In genomic region chr11:66068154-66068821, GRCh38 we compare ENCODE assay signal across 8 cellular contexts. TPM values are rescaled to one million over a fixed set of nuclear protein-coding genes. Genes with fewer than 3 reads are reported as not detected.
A peak's percentile ranks its signal among the peaks of the same experiment; 100 is the strongest.
DNase-seq lines count a peak whose midpoint lies in the region; ATAC-seq, FAIRE-seq and TF ChIP-seq lines count a peak whose summit lies in the region.

No MANE protein-coding gene starts in this region.

- H3K9me3 Mint-ChIP-seq in activated naive CD4-positive, alpha-beta T cell treated with anti-CD3 and anti-CD28 coated beads, Interleukin-2, amount 10 ng/mL, durations not matched to agents 7 days and 5 days, result no peaks in the 10 kb centered on the region

- H3K27me3 ChIP-seq in pancreas (no peaks in the 10 kb centered on the region), tibial nerve (no peaks in the 10 kb centered on the region)

- H3K36me3 ChIP-seq in pancreas, result peaks cover 4 to 32% (median 27%) of the 10 kb centered on the region in 3 donors
- peaks cover 3 to 58% (median 13%) of the 10 kb centered on the region in 3 donors for H3K36me3 ChIP-seq in tibial nerve

- peaks cover 67% of the 10 kb centered on the region for H3K4me1 Mint-ChIP-seq in activated naive CD4-positive, alpha-beta T cell treated with anti-CD3 and anti-CD28 coated beads, Interleukin-2, amount 10 ng/mL, durations not matched to agents 7 days and 5 days

- TF ChIP-seq POLR2A in tibial nerve (IDR thresholded peaks at IDR 0.05), result no peak

- H3K4me3 Mint-ChIP-seq in activated naive CD4-positive, alpha-beta T cell treated with anti-CD3 and anti-CD28 coated beads, Interleukin-2, amount 10 ng/mL, durations not matched to agents 7 days and 5 days, result no peak overlapping the region

- ATAC-seq in pancreas, result peak; percentile 41 to 69 (median 56)
- ATAC-seq in HG02840 (IDR thresholded peaks at IDR 0.05; ENCODE audit: low FRiP score, unreplicated experiment), result no peak

- CTCF ChIA-PET in activated naive CD4-positive, alpha-beta T cell treated with anti-CD3 and anti-CD28 coated beads, Interleukin-2, amount 10 ng/mL, durations not matched to agents 7 days and 5 days (lab: Charles Lee), result interaction anchor here (0.6 to 8.9 kb wide), 23 partner anchors 8 to 453 kb away, joined by 3 to 89 read pairs (median 4); partner anchors contain the start of gene SF3B2

- H3K27ac Mint-ChIP-seq in activated naive CD4-positive, alpha-beta T cell treated with anti-CD3 and anti-CD28 coated beads, Interleukin-2, amount 10 ng/mL, durations not matched to agents 7 days and 5 days, result peak overlapping the region; percentile 92

- H3K36me3 Mint-ChIP-seq in activated naive CD4-positive, alpha-beta T cell treated with anti-CD3 and anti-CD28 coated beads, Interleukin-2, amount 10 ng/mL, durations not matched to agents 7 days and 5 days, result peaks cover 71% of the 10 kb centered on the region

- H3K27me3 Mint-ChIP-seq in activated naive CD4-positive, alpha-beta T cell treated with anti-CD3 and anti-CD28 coated beads, Interleukin-2, amount 10 ng/mL, durations not matched to agents 7 days and 5 days, result no peaks in the 10 kb centered on the region

- H3K4me1 ChIP-seq in pancreas (peaks cover 0 to 17% (median 11%) of the 10 kb centered on the region in 3 donors), tibial nerve (peaks cover 0 to 43% (median 19%) of the 10 kb centered on the region in 4 donors)

- DNase-seq in D721Med (ENCODE audit: insufficient read length, low spot score) (peak; percentile 70), KG1 (lab: John Stamatoyannopoulos, UW) (peak; percentile 52), SK-N-DZ (ENCODE audit: low spot score) (peak; percentile 71), frontal cortex (ENCODE audit: low spot score in 2 of 2) (peak; percentile 54 to 70), pancreas (peak; percentile 57 to 83 (median 76)), tibial nerve (ENCODE audit: low spot score in 2 of 2) (peak in 1 of 2 donors; percentile 78)
- DNase-seq in activated naive CD4-positive, alpha-beta T cell treated with anti-CD3 and anti-CD28 coated beads, Interleukin-2, amount 10 ng/mL, durations not matched to agents 7 days and 5 days, result peak; percentile 84

- TF ChIP-seq CTCF in D721Med (IDR thresholded peaks at IDR 0.05; ENCODE audit: insufficient read depth, missing control alignments) (peak; percentile 84), pancreas (IDR thresholded peaks at IDR 0.05) (peak; percentile 83 to 90 (median 88)), tibial nerve (IDR thresholded peaks at IDR 0.05) (peak; percentile 82 to 94 (median 87))

- H3K27ac ChIP-seq in pancreas (peak overlapping the region in 3 of 4 donors; percentile 75 to 94 (median 93)), tibial nerve (peak overlapping the region; percentile 86 to 97 (median 94))

- WGBS in pancreas, 2 donors, result 42 to 43% methylated on average over 17 of the region's 17 CpGs
- 56 to 63% methylated on average over 17 of the region's 17 CpGs for WGBS in tibial nerve, 2 donors

- intact Hi-C loops in pancreas (cut with DNase I), result loop anchor here in 1 of 3 donors (10.0 kb wide), 1 partner anchor 67 kb away; no protein-coding TSS in a partner anchor

- FAIRE-seq in D721Med (lab: Jason Lieb, UNC) (no peak), frontal cortex (lab: Jason Lieb, UNC) (no peak), pancreas (lab: Jason Lieb, UNC) (no peak)

- H3K9me3 ChIP-seq in pancreas (no peaks in the 10 kb centered on the region), tibial nerve (no peaks in the 10 kb centered on the region)

- no peak overlapping the region for H3K4me3 ChIP-seq in pancreas
- H3K4me3 ChIP-seq in tibial nerve, result no peak overlapping the region

- no peak for TF ChIP-seq EP300 in tibial nerve (IDR thresholded peaks at IDR 0.05)

RNA-seq across cellular contexts. Expression of gene PACS1, which starts 1.8 kb away (rescaled TPM):
- polyA plus RNA-seq in SK-N-DZ (2014; cell fraction: cytosol; rRNA removed), result 5.9 and 6.4 TPM in 2 replicates
- 3.2 and 7.8 TPM in 2 replicates for polyA plus RNA-seq in SK-N-DZ (2014; cell fraction: nucleus; rRNA removed)
- total RNA-seq in frontal cortex (29.3 TPM), pancreas (10 to 100 TPM; 19.6 to 61.0 (median 28.8) TPM), tibial nerve (10 to 100 TPM; 32.0 to 62.7 (median 51.8) TPM)
- 10 to 100 TPM; 16.9 to 27.1 TPM for polyA plus RNA-seq in pancreas

RNA-seq across cellular contexts. Expression of gene SF3B2, which starts 16.1 kb away (rescaled TPM):
- polyA plus RNA-seq in SK-N-DZ (2014; cell fraction: cytosol; rRNA removed), result 164 and 178 TPM in 2 replicates
- polyA plus RNA-seq in SK-N-DZ (2014; cell fraction: nucleus; rRNA removed), result 157 and 172 TPM in 2 replicates
- 90.9 TPM for total RNA-seq in frontal cortex
- total RNA-seq in pancreas, result 100 to 1,000 TPM in 1 of 6 donors, 10 to 100 TPM in 5; 64.4 to 118 (median 83.3) TPM
- 10 to 100 TPM; 75.8 to 99.0 TPM for polyA plus RNA-seq in pancreas
- 100 to 1,000 TPM; 148 to 216 (median 156) TPM for total RNA-seq in tibial nerve

RNA-seq across cellular contexts. Expression of gene GAL3ST3, which starts 19.3 kb away (rescaled TPM):
- 7.4 and 9.0 TPM in 2 replicates for polyA plus RNA-seq in SK-N-DZ (2014; cell fraction: cytosol; rRNA removed)
- 12.0 and 12.5 TPM in 2 replicates for polyA plus RNA-seq in SK-N-DZ (2014; cell fraction: nucleus; rRNA removed)
- total RNA-seq in frontal cortex (10.6 TPM), pancreas (under 1 TPM in 5 of 6 donors, not detected in 1; 0.20 to 0.83 (median 0.43) TPM), tibial nerve (not detected)
- polyA plus RNA-seq in pancreas, result 1 to 10 TPM in 1 of 2 donors, under 1 TPM in 1; 0.27 to 1.8 TPM

RNA-seq across cellular contexts. Expression of gene CATSPER1, which starts 42.0 kb away (rescaled TPM):
- not detected in 2 replicates for polyA plus RNA-seq in SK-N-DZ (2014; cell fraction: cytosol; rRNA removed)
- polyA plus RNA-seq in SK-N-DZ (2014; cell fraction: nucleus; rRNA removed), result not detected in 2 replicates
- total RNA-seq in frontal cortex, result not detected
- total RNA-seq in pancreas, result under 1 TPM in 2 of 6 donors, not detected in 4; 0.06 to 0.41 TPM
- polyA plus RNA-seq in pancreas, result under 1 TPM; 0.27 to 0.38 TPM
- total RNA-seq in tibial nerve, result under 1 TPM in 1 of 4 donors, not detected in 3; 0.87 TPM

RNA-seq across cellular contexts. Expression of gene CST6, which starts 56.5 kb away (rescaled TPM):
- not detected in 2 replicates for polyA plus RNA-seq in SK-N-DZ (2014; cell fraction: cytosol; rRNA removed)
- polyA plus RNA-seq in SK-N-DZ (2014; cell fraction: nucleus; rRNA removed), result not detected in 2 replicates
- not detected for total RNA-seq in frontal cortex
- under 1 TPM in 3 of 6 donors, not detected in 3; 0.22 to 0.94 (median 0.64) TPM for total RNA-seq in pancreas
- under 1 TPM in 1 of 2 donors, not detected in 1; 0.80 TPM for polyA plus RNA-seq in pancreas
- 1 to 10 TPM in 1 of 4 donors, not detected in 3; 1.2 TPM for total RNA-seq in tibial nerve
